ENCODE assay signal across 18 cellular contexts in genomic region chr3:123342631-123343080, GRCh38.
"Had no signal": no experiment of that assay in that cellular context is flagged by ENCODE, and none has a peak within 500 bp of the region (broad histone marks: within the 10 kb centered on the region; RNA-seq: fewer than 3 reads in every experiment).

No MANE protein-coding gene starts in this region.

- H3K36me3 ChIP-seq: brain microvascular endothelial cell, pancreas had no signal

- ATAC-seq: activated CD8-positive, alpha-beta T cell treated with anti-CD3 and anti-CD28 coated beads, Interleukin-2, amount 10 ng/mL, durations not matched to agents 7 days and 5 days; activated naive CD4-positive, alpha-beta T cell treated with anti-CD3 and anti-CD28 coated beads, Interleukin-2, amount 50 U/mL, for 72 hours; pancreas had no signal

- H3K4me3 ChIP-seq: lung, pancreas had no signal

- H3K27ac Mint-ChIP-seq: activated CD4-positive, alpha-beta T cell treated with anti-CD3 and anti-CD28 coated beads, Interleukin-2, amount 10 ng/mL, durations not matched to agents 24 days and 14 days; activated CD8-positive, alpha-beta T cell treated with anti-CD3 and anti-CD28 coated beads, Interleukin-2, amount 10 ng/mL, durations not matched to agents 7 days and 5 days; activated naive CD4-positive, alpha-beta T cell treated with anti-CD3 and anti-CD28 coated beads, Interleukin-2, amount 50 U/mL, for 72 hours; mesothelial cell of epicardium; T-helper 1 cell treated with Interleukin-12 subunit alpha and Interleukin-12 subunit beta and Interleukin-4 antibody, amounts not matched to agents 30 μg/mL and 1 μg/mL, for 36 hours had no signal

- H3K27me3 ChIP-seq: pancreas had no signal

- H3K36me3 Mint-ChIP-seq: activated naive CD4-positive, alpha-beta T cell treated with anti-CD3 and anti-CD28 coated beads, Interleukin-2, amount 50 U/mL, for 72 hours; mesothelial cell of epicardium had no signal

- DNase-seq: activated CD4-positive, alpha-beta T cell treated with anti-CD3 and anti-CD28 coated beads, Interleukin-2, amount 10 ng/mL, durations not matched to agents 24 days and 14 days; activated CD8-positive, alpha-beta memory T cell treated with anti-CD3 and anti-CD28 coated beads, Interleukin-2, amount 50 U/mL, for 4 hours; activated CD8-positive, alpha-beta T cell treated with anti-CD3 and anti-CD28 coated beads, Interleukin-2, amount 10 ng/mL, durations not matched to agents 7 days and 5 days; activated gamma-delta T cell; activated T-cell treated with anti-CD3 and anti-CD28 coated beads, Interleukin-2, amount 50 U/mL, for 48 hours; brain microvascular endothelial cell; cerebellar nuclear complex; dermis blood vessel endothelial cell; erythroblast; stimulated activated CD4-positive, alpha-beta T cell treated with anti-CD3 and anti-CD28 coated beads, Interleukin-15, amount 100 ng/mL, for 24 hours; stimulated activated CD4-positive, alpha-beta T cell treated with anti-CD3 and anti-CD28 coated beads, Interleukin-4, amount 100 ng/mL, for 1 hour; stimulated activated naive CD4-positive, alpha-beta T cell had no signal

- H3K4me3 Mint-ChIP-seq: activated CD4-positive, alpha-beta T cell treated with anti-CD3 and anti-CD28 coated beads, Interleukin-2, amount 10 ng/mL, durations not matched to agents 24 days and 14 days; activated CD8-positive, alpha-beta T cell treated with anti-CD3 and anti-CD28 coated beads, Interleukin-2, amount 10 ng/mL, durations not matched to agents 7 days and 5 days; mesothelial cell of epicardium; neural crest cell; T-helper 1 cell treated with Interleukin-12 subunit alpha and Interleukin-12 subunit beta and Interleukin-4 antibody, amounts not matched to agents 30 μg/mL and 1 μg/mL, for 36 hours had no signal

- H3K27ac ChIP-seq: brain microvascular endothelial cell, pancreas had no signal

- H3K9me3 Mint-ChIP-seq: activated CD4-positive, alpha-beta T cell treated with anti-CD3 and anti-CD28 coated beads, Interleukin-2, amount 10 ng/mL, durations not matched to agents 24 days and 14 days; activated naive CD4-positive, alpha-beta T cell treated with anti-CD3 and anti-CD28 coated beads, Interleukin-2, amount 50 U/mL, for 72 hours; mesothelial cell of epicardium; neural crest cell; T-helper 1 cell treated with Interleukin-12 subunit alpha and Interleukin-12 subunit beta and Interleukin-4 antibody, amounts not matched to agents 30 μg/mL and 1 μg/mL, for 36 hours had no signal

- H3K9me3 ChIP-seq: pancreas had no signal
